Comparison of ENCODE assay signal across 19 cellular contexts in the genomic region with DNA sequence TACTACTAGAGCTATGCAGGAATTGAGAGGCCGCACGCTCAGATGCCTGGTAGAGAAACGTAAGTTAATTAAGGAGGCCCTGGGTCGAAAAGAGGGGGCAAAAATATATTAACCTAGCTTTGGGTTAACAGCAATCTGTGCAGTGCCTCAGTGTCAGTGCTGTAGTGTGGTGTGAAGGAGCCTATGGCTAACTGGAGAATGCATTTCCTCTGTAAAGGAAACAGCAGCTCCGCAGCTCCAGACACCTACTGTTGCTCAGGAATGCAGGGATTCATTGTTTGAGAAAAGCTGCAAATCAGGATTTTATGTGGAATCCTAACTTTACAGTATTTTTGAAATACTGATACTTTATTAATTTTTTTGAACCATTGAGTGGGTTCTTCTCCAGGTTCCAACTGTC. TPM values are rescaled to one million over a fixed set of nuclear protein-coding genes. Genes with fewer than 3 reads are reported as not detected.
DNase-seq lines count a peak whose midpoint lies in the region; TF ChIP-seq lines count a peak whose summit lies in the region.
"Had no signal": no experiment of that assay in that cellular context is flagged by ENCODE, and none has a peak within 500 bp of the region (broad histone marks: within the 10 kb centered on the region; RNA-seq: fewer than 3 reads in every experiment).

No MANE protein-coding gene starts in this region.

- peaks cover 13% of the 10 kb centered on the region; the same call in 1 of the 2 replicates for H3K4me1 ChIP-seq in H9 (ENCODE audit: insufficient read depth, low read length)
- H3K4me1 ChIP-seq in HUES64 (ENCODE audit: insufficient read depth, low read length), result peaks cover 12% of the 10 kb centered on the region
- H3K4me1 ChIP-seq in trophoblast cell (ENCODE audit: control insufficient read depth in 1 of 2, insufficient read depth in 2 of 2, low read length in 2 of 2), result peaks cover 22 to 24% of the 10 kb centered on the region in 2 experiments
- H3K4me1 ChIP-seq: A549, Caco-2, HAP-1 had no signal

- no peaks in the 10 kb centered on the region for H3K23me2 ChIP-seq in H9 (ENCODE audit: insufficient read length, low read depth, low read length, poor library complexity, severe bottlenecking)

- H4K8ac ChIP-seq in H9 (replicated peaks; ENCODE audit: insufficient read length, low read depth, low read length) (no peak overlapping the region), trophoblast cell (ENCODE audit: low read depth, low read length) (no peak overlapping the region)

- TF ChIP-seq CTCF in H9 (conservative IDR thresholded peaks at IDR 0.05), result no peak
- TF ChIP-seq CTCF in endothelial cell (IDR thresholded peaks at IDR 0.05; ENCODE audit: unreplicated experiment), result no peak

- no peak overlapping the region for H3T11ph ChIP-seq in H9 (ENCODE audit: low read length)

- H3K4ac ChIP-seq in H9 (ENCODE audit: low read depth, low read length) (no peak overlapping the region), trophoblast cell (ENCODE audit: low read depth, low read length) (no peak overlapping the region)

- H2BK120ac ChIP-seq in H9 (ENCODE audit: low read depth, low read length, poor library complexity, severe bottlenecking), result no peak overlapping the region
- H2BK120ac ChIP-seq in trophoblast cell (ENCODE audit: insufficient read depth, low read length, poor library complexity), result no peak overlapping the region

- no peak overlapping the region for H3K27ac ChIP-seq in H9 (ENCODE audit: insufficient read length, low read depth, low read length)
- H3K27ac ChIP-seq in HUES64 (ENCODE audit: low read depth, low read length), result peak overlapping the region; percentile 20; the same call in 1 of the 2 replicates
- H3K27ac ChIP-seq in trophoblast cell (ENCODE audit: low read depth, low read length), result peak overlapping the region; percentile 69
- H3K27ac ChIP-seq: A549, C4-2B, HL-60 had no signal

- H3K14ac ChIP-seq in H9 (ENCODE audit: insufficient read depth, low read length) (no peak overlapping the region), trophoblast cell (ENCODE audit: low read length) (no peak overlapping the region)

- H3K9me3 Mint-ChIP-seq in H9 (no peaks in the 10 kb centered on the region), endothelial cell (ENCODE audit: unreplicated experiment) (no peaks in the 10 kb centered on the region)
- H3K9me3 Mint-ChIP-seq: CD4-positive, alpha-beta T cell had no signal

- H2AFZ ChIP-seq in H9 (ENCODE audit: low read length), result no peak overlapping the region
- no peak overlapping the region for H2AFZ ChIP-seq in trophoblast cell (ENCODE audit: insufficient read depth, low read length, poor library complexity)

- H3K9ac ChIP-seq in H9 (ENCODE audit: extremely low read depth, insufficient read length, low read length) (no peak overlapping the region), HUES64 (ENCODE audit: low read depth, low read length) (0 out of 2 replicates have a peak overlapping the region, but pooled peaks have one; percentile 15), trophoblast cell (ENCODE audit: low read length) (no peak overlapping the region)

- H3K36me3 Mint-ChIP-seq in H9 (ENCODE audit: insufficient read depth in 1 of 3, low read depth in 3 of 3), result peaks cover 12 to 50% (median 22%) of the 10 kb centered on the region in 3 experiments
- peaks cover 16% of the 10 kb centered on the region for H3K36me3 Mint-ChIP-seq in endothelial cell (ENCODE audit: low read depth, unreplicated experiment)

- H2BK12ac ChIP-seq in H9 (ENCODE audit: insufficient read length, low read depth, low read length) (no peak overlapping the region), trophoblast cell (ENCODE audit: low read length) (no peak overlapping the region)

- DNase-seq in H9, result no peak
- no peak for DNase-seq in endothelial cell (ENCODE audit: low spot score)
- no peak for DNase-seq in trophoblast cell
- no peak for DNase-seq in NCI-H510A (lab: John Stamatoyannopoulos, UW)
- DNase-seq in activated naive CD4-positive, alpha-beta T cell (lab: John Stamatoyannopoulos, UW), result no peak
- no peak for DNase-seq in SHP77 treated with DMSO at 0.1 percent for 48 hours (lab: John Stamatoyannopoulos, UW)
- DNase-seq: AML-193; Caco-2; CD4-positive, alpha-beta T cell; DMS153; DMS79; GDM1; GOT3; KG1 had no signal

- H2BK15ac ChIP-seq in H9 (ENCODE audit: low read depth, low read length), result no peak overlapping the region

- H2AK5ac ChIP-seq in H9 (ENCODE audit: insufficient read length, low read length) (no peak overlapping the region), trophoblast cell (ENCODE audit: low read length) (no peak overlapping the region)

- H3K79me1 ChIP-seq in H9 (ENCODE audit: insufficient read depth, low read depth, low read length, poor library complexity, severe bottlenecking), result no peaks in the 10 kb centered on the region
- H3K79me1 ChIP-seq in trophoblast cell (ENCODE audit: low read length), result peaks cover 10% of the 10 kb centered on the region

- no peak overlapping the region for H3K4me2 ChIP-seq in H9 (ENCODE audit: insufficient read depth, insufficient read length, low read length)
- no peak overlapping the region for H3K4me2 ChIP-seq in trophoblast cell (ENCODE audit: low read length)
- H3K4me2 ChIP-seq: A549 had no signal

- no CpG with 5 or more reads among the region's 5 CpGs for WGBS in H9 (ENCODE audit: extremely low coverage, insufficient read length, low lambda C conversion rate)
- WGBS in HUES64, result 86% methylated on average over 5 of the region's 5 CpGs
- no CpG with 5 or more reads among the region's 5 CpGs for WGBS in trophoblast cell (ENCODE audit: extremely low coverage, insufficient coverage, insufficient read length)

- H3K4me3 ChIP-seq in HUES64 (ENCODE audit: low read length) (no peak overlapping the region), trophoblast cell (ENCODE audit: low read depth, low read length) (no peak overlapping the region)
- H3K4me3 ChIP-seq: A549, HAP-1 had no signal

- 0 out of 2 replicates have a peak, but pooled peaks cover 3% of the 10 kb centered on the region for H3K79me2 ChIP-seq in H9 (ENCODE audit: insufficient read depth, low read length)
- H3K79me2 ChIP-seq in trophoblast cell (ENCODE audit: control insufficient read depth, insufficient read depth, low read length, poor library complexity), result peaks cover 3% of the 10 kb centered on the region

- no peaks in the 10 kb centered on the region for H3K27me3 Mint-ChIP-seq in H9 (ENCODE audit: low read depth)
- H3K27me3 Mint-ChIP-seq in endothelial cell (ENCODE audit: unreplicated experiment), result no peaks in the 10 kb centered on the region
- H3K27me3 Mint-ChIP-seq: CD4-positive, alpha-beta T cell had no signal

- H4K5ac ChIP-seq in H9 (ENCODE audit: insufficient read length, low read depth, low read length), result no peak overlapping the region

- H4K91ac ChIP-seq in H9 (ENCODE audit: insufficient read length, low read depth, low read length) (no peak overlapping the region), trophoblast cell (ENCODE audit: low read depth, low read length) (no peak overlapping the region)

- H3K23ac ChIP-seq in H9 (ENCODE audit: insufficient read length, low read depth, low read length) (no peak overlapping the region), trophoblast cell (ENCODE audit: low read length) (no peak overlapping the region)

- H4K12ac ChIP-seq in trophoblast cell (ENCODE audit: low read depth, low read length), result no peak overlapping the region

- no peaks in the 10 kb centered on the region for H4K20me1 ChIP-seq in H9 (ENCODE audit: control insufficient read depth, insufficient read depth, insufficient read length)

- H3K18ac ChIP-seq in H9 (ENCODE audit: insufficient read length, low read depth, low read length), result no peak overlapping the region
- H3K18ac ChIP-seq in trophoblast cell (ENCODE audit: low read length), result no peak overlapping the region

- H3K9me3 ChIP-seq in H9 (ENCODE audit: control insufficient read depth, low read depth, low read length), result no peaks in the 10 kb centered on the region
- H3K9me3 ChIP-seq in HUES64 (ENCODE audit: insufficient read depth, low read depth, low read length), result no peaks in the 10 kb centered on the region
- no peaks in the 10 kb centered on the region for H3K9me3 ChIP-seq in trophoblast cell (ENCODE audit: insufficient read depth, low read depth, low read length)
- H3K9me3 ChIP-seq: A549, Caco-2, HAP-1 had no signal

- H3K56ac ChIP-seq in H9 (ENCODE audit: insufficient read length, low read depth, low read length), result no peak overlapping the region

- H3K4me3 Mint-ChIP-seq in H9, result no peak overlapping the region
- H3K4me3 Mint-ChIP-seq in endothelial cell (ENCODE audit: unreplicated experiment), result no peak overlapping the region
- H3K4me3 Mint-ChIP-seq: CD4-positive, alpha-beta T cell had no signal

- H2BK5ac ChIP-seq in H9 (ENCODE audit: insufficient read length, low read length) (no peak overlapping the region), trophoblast cell (ENCODE audit: low read depth, low read length, poor library complexity) (no peak overlapping the region)

- H2BK20ac ChIP-seq in H9 (ENCODE audit: low read depth, low read length, poor library complexity, severe bottlenecking), result no peak overlapping the region

- H3K36me3 ChIP-seq in HUES64 (ENCODE audit: insufficient read depth, low read length) (peaks cover 49% of the 10 kb centered on the region), trophoblast cell (ENCODE audit: control insufficient read depth in 1 of 2, insufficient read depth in 2 of 2, low read length in 2 of 2) (peaks cover 14 to 20% of the 10 kb centered on the region in 2 experiments)

- H3K4me1 Mint-ChIP-seq in H9 (peaks cover 19 to 27% of the 10 kb centered on the region in 2 experiments), endothelial cell (ENCODE audit: unreplicated experiment) (peaks cover 27% of the 10 kb centered on the region)

- H3K27ac Mint-ChIP-seq in H9 (peak overlapping the region in 2 of 3 experiments; percentile 53 to 92; a peak in 4 of 7 replicates), endothelial cell (ENCODE audit: unreplicated experiment) (peak overlapping the region; percentile 91)
- H3K27ac Mint-ChIP-seq: CD4-positive, alpha-beta T cell had no signal

- H3K27me3 ChIP-seq in H9 (ENCODE audit: insufficient read depth, low read length) (no peaks in the 10 kb centered on the region), HUES64 (ENCODE audit: insufficient read depth, low read length) (no peaks in the 10 kb centered on the region), trophoblast cell (ENCODE audit: insufficient read depth, low read length) (no peaks in the 10 kb centered on the region)

RNA-seq across cellular contexts. Expression of gene VANGL1, which starts 18.4 kb away (rescaled TPM):
- 13.5 and 13.6 TPM in 2 replicates for total RNA-seq in H9 (2021)
- 15.7 TPM for polyA plus RNA-seq in HUES64 (2013, experiment 1 of 2)
- polyA plus RNA-seq in HUES64 (2013, experiment 2 of 2), result 15.8 TPM
- 14.9 TPM for total RNA-seq in endothelial cell (ENCODE audit: unreplicated experiment)
- polyA plus RNA-seq in trophoblast cell (2013), result 14.8 and 15.3 TPM in 2 replicates
